13 cellular contexts compared by ENCODE assay signal in genomic region chr6:31967926-31968320, GRCh38. TPM values are rescaled to one million over a fixed set of nuclear protein-coding genes. Genes with fewer than 3 reads are reported as not detected.
"Had no signal": no experiment of that assay in that cellular context is flagged by ENCODE, and none has a peak within 500 bp of the region (broad histone marks: within the 10 kb centered on the region; RNA-seq: fewer than 3 reads in every experiment).

No MANE protein-coding gene starts in this region.

- H3K27ac ChIP-seq: ascending aorta, heart left ventricle, pancreas had no signal

- H3K27me3 ChIP-seq: ascending aorta, heart left ventricle, pancreas had no signal

- H3K9me3 ChIP-seq: ascending aorta, heart left ventricle, pancreas had no signal

- H3K9me3 Mint-ChIP-seq: activated CD4-positive, alpha-beta T cell treated with anti-CD3 and anti-CD28 coated beads, Interleukin-2, amount 10 ng/mL, durations not matched to agents 7 days and 5 days; natural killer cell treated with Interleukin-12 subunit alpha and Interleukin-12 subunit beta and Interleukin-15 and Interleukin-18, amount 100 ng/mL, for 72 hours had no signal

- H3K27me3 Mint-ChIP-seq: activated CD4-positive, alpha-beta T cell treated with anti-CD3 and anti-CD28 coated beads, Interleukin-2, amount 10 ng/mL, durations not matched to agents 7 days and 5 days; natural killer cell treated with Interleukin-12 subunit alpha and Interleukin-12 subunit beta and Interleukin-15 and Interleukin-18, amount 100 ng/mL, for 72 hours had no signal

- H3K27ac Mint-ChIP-seq: activated CD4-positive, alpha-beta T cell treated with anti-CD3 and anti-CD28 coated beads, Interleukin-2, amount 10 ng/mL, durations not matched to agents 7 days and 5 days had no signal

- DNase-seq: activated CD4-positive, alpha-beta T cell treated with anti-CD3 and anti-CD28 coated beads, Interleukin-2, amount 10 ng/mL, durations not matched to agents 7 days and 5 days; activated CD4-positive, CD25-positive, alpha-beta regulatory T cell; effector CD4-positive, alpha-beta T cell; foreskin melanocyte; heart left ventricle; mammary epithelial cell; stimulated activated CD4-positive, alpha-beta T cell treated with anti-CD3 and anti-CD28 coated beads, Interleukin-4, amount 100 ng/mL, for 1 hour; stimulated activated CD8-positive, alpha-beta memory T cell treated with anti-CD3 and anti-CD28 coated beads, Interleukin-4, amount 100 ng/mL, for 48 hours; T-helper 1 cell had no signal

- ATAC-seq: heart left ventricle; natural killer cell treated with Interleukin-12 subunit alpha and Interleukin-12 subunit beta and Interleukin-15 and Interleukin-18, amount 100 ng/mL, for 72 hours; pancreas had no signal

- H3K4me3 Mint-ChIP-seq: activated CD4-positive, alpha-beta T cell treated with anti-CD3 and anti-CD28 coated beads, Interleukin-2, amount 10 ng/mL, durations not matched to agents 7 days and 5 days; natural killer cell treated with Interleukin-12 subunit alpha and Interleukin-12 subunit beta and Interleukin-15 and Interleukin-18, amount 100 ng/mL, for 72 hours had no signal

- H3K4me3 ChIP-seq: ascending aorta, heart left ventricle, pancreas had no signal

RNA-seq across cellular contexts. Expression of gene CFB, which starts 22.0 kb away (rescaled TPM):
- total RNA-seq: SK-MEL-5 had no signal
